25 cellular contexts compared by ENCODE assay signal in the genomic region with DNA sequence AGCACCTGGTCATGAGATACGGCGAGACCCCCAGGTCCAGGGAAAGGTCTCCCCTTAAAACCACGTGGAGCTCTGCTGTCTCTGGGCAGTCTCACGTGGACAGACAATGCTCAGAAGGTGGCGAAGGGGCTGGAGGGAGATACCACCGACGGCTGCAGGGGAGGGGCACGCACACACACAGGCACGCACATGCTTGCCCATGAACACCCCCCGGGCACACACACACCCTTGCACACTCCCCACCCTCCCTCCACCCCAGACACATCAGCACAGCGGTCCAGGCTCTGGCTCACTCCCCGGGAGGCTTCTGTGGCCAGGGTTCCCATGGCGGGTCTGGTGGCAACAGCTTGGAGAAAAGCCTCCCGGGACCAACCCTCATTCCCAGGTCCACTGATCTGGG.
"Had no signal": no experiment of that assay in that cellular context is flagged by ENCODE, and none has a peak within 500 bp of the region (broad histone marks: within the 10 kb centered on the region; RNA-seq: fewer than 3 reads in every experiment).

No MANE protein-coding gene starts in this region.

- H3K27ac ChIP-seq: brain microvascular endothelial cell, epithelial cell of prostate, gastroesophageal sphincter, heart right ventricle, right lobe of liver, skin epidermis, tibial artery had no signal

- H3K27me3 ChIP-seq: brain microvascular endothelial cell, gastroesophageal sphincter, heart right ventricle, right lobe of liver, tibial artery had no signal

- FAIRE-seq: colon, keratinocyte had no signal

- H3K4me3 ChIP-seq: gastroesophageal sphincter, heart right ventricle, right lobe of liver, skin epidermis, tibial artery had no signal

- H3K4me1 Mint-ChIP-seq: activated T-helper 17 cell treated with anti-CD3 and anti-CD28 coated beads, Interleukin-2, amount 50 U/mL, for 72 hours; central memory CD8-positive, alpha-beta T cell had no signal

- H3K27me3 Mint-ChIP-seq: activated T-cell treated with anti-CD3 and anti-CD28 coated beads, Interleukin-2, amount 50 U/mL, for 24 hours; activated T-helper 17 cell treated with anti-CD3 and anti-CD28 coated beads, Interleukin-2, amount 50 U/mL, for 72 hours; central memory CD8-positive, alpha-beta T cell; stimulated activated naive CD8-positive, alpha-beta T cell treated with anti-CD3 and anti-CD28 coated beads, Interleukin-15, amount 100 ng/mL, for 72 hours had no signal

- H3K27ac Mint-ChIP-seq: activated T-cell treated with anti-CD3 and anti-CD28 coated beads, Interleukin-2, amount 50 U/mL, for 24 hours; activated T-helper 17 cell treated with anti-CD3 and anti-CD28 coated beads, Interleukin-2, amount 50 U/mL, for 72 hours; stimulated activated effector memory CD8-positive, alpha-beta T cell treated with anti-CD3 and anti-CD28 coated beads, Interleukin-12 subunit alpha, Interleukin-12 subunit beta, amount 100 ng/mL, for 72 hours; stimulated activated naive CD8-positive, alpha-beta T cell treated with anti-CD3 and anti-CD28 coated beads, Interleukin-15, amount 100 ng/mL, for 72 hours; WTC11 had no signal

- H3K9me3 Mint-ChIP-seq: activated naive CD4-positive, alpha-beta T cell treated with anti-CD3 and anti-CD28 coated beads, Interleukin-2, amount 50 U/mL, for 72 hours; activated T-helper 17 cell treated with anti-CD3 and anti-CD28 coated beads, Interleukin-2, amount 50 U/mL, for 72 hours; central memory CD8-positive, alpha-beta T cell; stimulated activated effector memory CD8-positive, alpha-beta T cell treated with anti-CD3 and anti-CD28 coated beads, Interleukin-12 subunit alpha, Interleukin-12 subunit beta, amount 100 ng/mL, for 72 hours; stimulated activated naive CD8-positive, alpha-beta T cell treated with anti-CD3 and anti-CD28 coated beads, Interleukin-15, amount 100 ng/mL, for 72 hours; WTC11 had no signal

- H3K36me3 Mint-ChIP-seq: activated naive CD4-positive, alpha-beta T cell treated with anti-CD3 and anti-CD28 coated beads, Interleukin-2, amount 50 U/mL, for 72 hours; stimulated activated effector memory CD8-positive, alpha-beta T cell treated with anti-CD3 and anti-CD28 coated beads, Interleukin-12 subunit alpha, Interleukin-12 subunit beta, amount 100 ng/mL, for 72 hours; WTC11 had no signal

- H3K4me3 Mint-ChIP-seq: activated T-cell treated with anti-CD3 and anti-CD28 coated beads, Interleukin-2, amount 50 U/mL, for 24 hours; activated T-helper 17 cell treated with anti-CD3 and anti-CD28 coated beads, Interleukin-2, amount 50 U/mL, for 72 hours; central memory CD8-positive, alpha-beta T cell; nephron; stimulated activated effector memory CD8-positive, alpha-beta T cell treated with anti-CD3 and anti-CD28 coated beads, Interleukin-12 subunit alpha, Interleukin-12 subunit beta, amount 100 ng/mL, for 72 hours; stimulated activated naive CD8-positive, alpha-beta T cell treated with anti-CD3 and anti-CD28 coated beads, Interleukin-15, amount 100 ng/mL, for 72 hours; WTC11 had no signal

- DNase-seq: activated CD8-positive, alpha-beta memory T cell treated with anti-CD3 and anti-CD28 coated beads for 24 hours; activated CD8-positive, alpha-beta memory T cell treated with anti-CD3 and anti-CD28 coated beads, Interleukin-2, amount 50 U/mL, for 4 hours; activated T-cell treated with anti-CD3 and anti-CD28 coated beads, Interleukin-2, amount 50 U/mL, for 24 hours; aorta; brain microvascular endothelial cell; heart right ventricle; left colon; mesenchymal stem cell; posterior cingulate gyrus; right lobe of liver; stimulated activated CD4-positive, alpha-beta T cell treated with anti-CD3 and anti-CD28 coated beads, Interleukin-1b, Interleukin-23, amount 100 ng/mL, for 48 hours; stimulated activated naive CD8-positive, alpha-beta T cell treated with anti-CD3 and anti-CD28 coated beads, Interleukin-15, amount 100 ng/mL, for 72 hours; T-helper 9 cell; tibial artery had no signal

- H3K9me3 ChIP-seq: right lobe of liver had no signal

- H3K4me1 ChIP-seq: right lobe of liver had no signal

- H3K36me3 ChIP-seq: right lobe of liver had no signal
